ENCODE assay signal across 26 cellular contexts in the genomic region with DNA sequence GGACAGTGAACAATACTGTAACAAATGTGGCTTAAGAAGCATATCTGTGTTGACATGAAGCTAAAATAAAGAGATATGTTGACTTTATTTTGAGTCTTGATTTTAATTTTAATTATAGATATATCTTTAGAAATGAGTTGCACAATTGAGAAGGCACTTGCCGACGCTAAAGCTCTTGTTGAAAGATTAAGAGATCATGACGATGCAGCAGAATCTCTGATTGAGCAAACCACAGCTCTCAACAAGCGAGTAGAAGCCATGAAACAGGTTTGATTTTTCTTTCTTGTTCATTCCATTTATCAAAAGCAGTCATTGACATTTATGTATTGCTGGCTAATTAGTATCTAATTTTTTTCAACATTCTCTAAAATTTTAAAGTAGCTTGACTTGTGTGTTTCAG. TPM values are rescaled to one million over a fixed set of nuclear protein-coding genes. Genes with fewer than 3 reads are reported as not detected.
DNase-seq lines count a peak whose midpoint lies in the region; ATAC-seq and TF ChIP-seq lines count a peak whose summit lies in the region.
"Had no signal": no experiment of that assay in that cellular context is flagged by ENCODE, and none has a peak within 500 bp of the region (broad histone marks: within the 10 kb centered on the region; RNA-seq: fewer than 3 reads in every experiment).

No MANE protein-coding gene starts in this region.

- peaks cover 9% of the 10 kb centered on the region for H3K4me1 ChIP-seq in CD8-positive, alpha-beta T cell (ENCODE audit: insufficient read depth, low read length)
- H3K4me1 ChIP-seq in spleen: peaks cover 0 to 54% (median 25%) of the 10 kb centered on the region in 6 donors
- H3K4me1 ChIP-seq: HAP-1, neural progenitor cell, SJSA1 had no signal

- DNase-seq in CD8-positive, alpha-beta T cell: no peak
- DNase-seq in NOMO-1 treated with dmso at 0.1 percent for 144 hours (lab: John Stamatoyannopoulos, UW; ENCODE audit: unreplicated experiment): peak; percentile 13
- DNase-seq in fibroblast of villous mesenchyme (ENCODE audit: low read depth): peak; percentile 20
- DNase-seq in spleen: no peak
- DNase-seq in NCI-H146 treated with DMSO at 0.1 percent for 48 hours (lab: John Stamatoyannopoulos, UW; ENCODE audit: unreplicated experiment): no peak
- DNase-seq in brain microvascular endothelial cell: no peak
- DNase-seq: activated B cell treated with CpG ODN at 0.5 μM for 24 hours; activated CD4-positive, alpha-beta T cell treated with anti-CD3 and anti-CD28 coated beads, Interleukin-2, amount 50 U/mL, for 1 hour; activated T-cell treated with anti-CD3 and anti-CD28 coated beads, Interleukin-2, amount 50 U/mL, for 48 hours; cerebellar nuclear complex; DMS79 treated with DMSO at 0.1 percent for 48 hours; dorsolateral prefrontal cortex; GDM1; hippocampal formation; mammary epithelial cell; MM.1S; NCI-H1436; stimulated activated CD4-positive, alpha-beta T cell treated with anti-CD3 and anti-CD28 coated beads, Interleukin-2, amount 100 ng/mL, for 24 hours had no signal

- 43 to 69% (median 52%) methylated on average over 4 of the region's 4 CpGs for WGBS in spleen, 5 donors

- in situ Hi-C loops in brain microvascular endothelial cell (cut with HindIII; ENCODE audit: low pct_ligation_motif_present, low sequenced_read_pairs): no loop called here

- no peak for ATAC-seq in CD8-positive, alpha-beta T cell
- no peak for ATAC-seq in HG02678 (IDR thresholded peaks at IDR 0.05; ENCODE audit: unreplicated experiment)
- ATAC-seq: T-cell had no signal

- no peaks in the 10 kb centered on the region for H3K27me3 ChIP-seq in CD8-positive, alpha-beta T cell (ENCODE audit: insufficient read depth, low read length)
- H3K27me3 ChIP-seq in spleen (replicated peaks in 1 of 7) (no peaks in the 10 kb centered on the region), brain microvascular endothelial cell (replicated peaks) (no peaks in the 10 kb centered on the region)
- H3K27me3 ChIP-seq: BLaER1 treated with 17β-estradiol and CSF1 and Interleukin-3, amounts not matched to agents 10 nM and 100 nM; dorsolateral prefrontal cortex; neural progenitor cell; SJSA1 had no signal

- TF ChIP-seq CTCF in CD8-positive, alpha-beta T cell (IDR thresholded peaks at IDR 0.05): no peak
- no peak for TF ChIP-seq CTCF in fibroblast of villous mesenchyme (IDR thresholded peaks at IDR 0.05; ENCODE audit: insufficient read depth, low read depth, low read length)
- TF ChIP-seq CTCF in spleen (IDR thresholded peaks at IDR 0.05 in 8 of 11, conservative IDR thresholded peaks at IDR 0.05 in 3 of 11): no peak
- TF ChIP-seq CTCF in brain microvascular endothelial cell (IDR thresholded peaks at IDR 0.05; ENCODE audit: low read depth, low read length, missing control alignments): no peak

- POLR2A ChIA-PET in CD8-positive, alpha-beta T cell (lab: Charles Lee): interaction anchor here (1.6 kb wide), 1 partner anchor 121 kb away, joined by 4 read pairs; the partner anchor contains the start of gene ITPR2

- H3K4me3 ChIP-seq in CD8-positive, alpha-beta T cell (ENCODE audit: low read depth, low read length): no peak overlapping the region
- H3K4me3 ChIP-seq in fibroblast of villous mesenchyme (ENCODE audit: low read depth, low read length) (no peak overlapping the region), spleen (no peak overlapping the region), brain microvascular endothelial cell (ENCODE audit: low read depth, low read length) (no peak overlapping the region)
- H3K4me3 ChIP-seq: BLaER1 treated with 17β-estradiol and CSF1 and Interleukin-3, amounts not matched to agents 10 nM and 100 nM; dorsolateral prefrontal cortex; HAP-1; neural progenitor cell; SJSA1 had no signal

- no peaks in the 10 kb centered on the region for H3K27me3 Mint-ChIP-seq in CD8-positive, alpha-beta T cell (ENCODE audit: low read depth)
- H3K27me3 Mint-ChIP-seq: activated B cell treated with CpG ODN at 0.5 μM for 24 hours; stimulated activated naive CD8-positive, alpha-beta T cell treated with anti-CD3 and anti-CD28 coated beads, Interleukin-15, Interleukin-2, amounts not matched to agents 100 ng/mL and 50 ng/mL, for 24 hours; T-cell had no signal

- TF ChIP-seq POLR2A in spleen (IDR thresholded peaks at IDR 0.05): no peak

- H3K27ac Mint-ChIP-seq in CD8-positive, alpha-beta T cell: peak overlapping the region; percentile 45
- H3K27ac Mint-ChIP-seq: activated B cell treated with CpG ODN at 0.5 μM for 24 hours, T-cell had no signal

- no peaks in the 10 kb centered on the region for H3K9me3 Mint-ChIP-seq in CD8-positive, alpha-beta T cell
- H3K9me3 Mint-ChIP-seq: activated B cell treated with CpG ODN at 0.5 μM for 24 hours; stimulated activated naive CD8-positive, alpha-beta T cell treated with anti-CD3 and anti-CD28 coated beads, Interleukin-15, Interleukin-2, amounts not matched to agents 100 ng/mL and 50 ng/mL, for 24 hours; T-cell had no signal

- intact Hi-C loops in CD8-positive, alpha-beta T cell (cut with DNase I, micrococcal nuclease): loop anchor here in 1 of 2 experiments (2.0 kb wide), 1 partner anchor 13 kb away; no protein-coding TSS in a partner anchor
- intact Hi-C loops in spleen (cut with DNase I; ENCODE audit: low total_unique reads): loop anchor here (10.0 kb wide), 1 partner anchor 51 kb away; no protein-coding TSS in a partner anchor

- H3K4me3 Mint-ChIP-seq in CD8-positive, alpha-beta T cell: no peak overlapping the region
- H3K4me3 Mint-ChIP-seq: activated B cell treated with CpG ODN at 0.5 μM for 24 hours; neural progenitor cell; stimulated activated naive CD8-positive, alpha-beta T cell treated with anti-CD3 and anti-CD28 coated beads, Interleukin-15, Interleukin-2, amounts not matched to agents 100 ng/mL and 50 ng/mL, for 24 hours; T-cell had no signal

- H3K36me3 Mint-ChIP-seq in CD8-positive, alpha-beta T cell: peaks cover 60% of the 10 kb centered on the region

- CTCF ChIA-PET in CD8-positive, alpha-beta T cell (lab: Charles Lee): no interaction called here

- peaks cover 17% of the 10 kb centered on the region for H3K36me3 ChIP-seq in CD8-positive, alpha-beta T cell (ENCODE audit: insufficient read depth, low read length)
- peaks cover 4 to 61% (median 30%) of the 10 kb centered on the region in 6 donors for H3K36me3 ChIP-seq in spleen
- H3K36me3 ChIP-seq in brain microvascular endothelial cell (replicated peaks): peaks cover 12% of the 10 kb centered on the region

- H3K27ac ChIP-seq in CD8-positive, alpha-beta T cell (ENCODE audit: low read depth, low read length): no peak overlapping the region
- H3K27ac ChIP-seq in spleen: peak overlapping the region in 6 of 8 donors; percentile 15 to 72 (median 59)
- no peak overlapping the region for H3K27ac ChIP-seq in brain microvascular endothelial cell
- H3K27ac ChIP-seq: dorsolateral prefrontal cortex, neural progenitor cell, parathyroid adenoma, SJSA1 had no signal

- H3K4me1 Mint-ChIP-seq in CD8-positive, alpha-beta T cell (ENCODE audit: low read depth): peaks cover 48% of the 10 kb centered on the region
- H3K4me1 Mint-ChIP-seq: neural progenitor cell had no signal

- H3K9me3 ChIP-seq in CD8-positive, alpha-beta T cell (ENCODE audit: low read length): no peaks in the 10 kb centered on the region
- peaks cover 0 to 4% (median 3%) of the 10 kb centered on the region in 8 donors for H3K9me3 ChIP-seq in spleen
- H3K9me3 ChIP-seq: HAP-1, SJSA1 had no signal

RNA-seq across cellular contexts. Expression of gene FGFR1OP2, which starts 15.8 kb away (rescaled TPM):
- 10 to 100 TPM; 44.1 to 47.5 TPM for total RNA-seq in CD8-positive, alpha-beta T cell
- total RNA-seq in fibroblast of villous mesenchyme (44.0 and 48.6 TPM in 2 replicates), spleen (100 to 1,000 TPM in 2 of 7 donors, 10 to 100 TPM in 5; 62.2 to 142 (median 77.2) TPM)
- 10 to 100 TPM; 27.2 to 41.8 (median 28.0) TPM for polyA plus RNA-seq in spleen

RNA-seq across cellular contexts. Expression of gene INTS13, which starts 16.2 kb away (rescaled TPM):
- 10 to 100 TPM; 11.8 to 12.1 TPM for total RNA-seq in CD8-positive, alpha-beta T cell
- 30.6 and 50.5 TPM in 2 replicates for total RNA-seq in fibroblast of villous mesenchyme
- total RNA-seq in spleen: 10 to 100 TPM; 16.4 to 30.0 (median 21.2) TPM
- 10 to 100 TPM; 27.9 to 31.1 (median 29.9) TPM for polyA plus RNA-seq in spleen

Comparison
In these comparisons a context has a peak if more than half of its experiments do, and no peak if none do; other contexts are left out.
1. DNase-seq: peak in NOMO-1 treated with dmso at 0.1 percent for 144 hours (single experiment) and fibroblast of villous mesenchyme (single experiment); none in CD8-positive, alpha-beta T cell (0 of 7), spleen (single experiment), NCI-H146 treated with DMSO at 0.1 percent for 48 hours (single experiment) and brain microvascular endothelial cell (single experiment).
2. H3K27ac ChIP-seq: peak in spleen (6 of 8); none in CD8-positive, alpha-beta T cell (single experiment) and brain microvascular endothelial cell (single experiment).